ENCODE assay signal across 8 cellular contexts in the genomic region with DNA sequence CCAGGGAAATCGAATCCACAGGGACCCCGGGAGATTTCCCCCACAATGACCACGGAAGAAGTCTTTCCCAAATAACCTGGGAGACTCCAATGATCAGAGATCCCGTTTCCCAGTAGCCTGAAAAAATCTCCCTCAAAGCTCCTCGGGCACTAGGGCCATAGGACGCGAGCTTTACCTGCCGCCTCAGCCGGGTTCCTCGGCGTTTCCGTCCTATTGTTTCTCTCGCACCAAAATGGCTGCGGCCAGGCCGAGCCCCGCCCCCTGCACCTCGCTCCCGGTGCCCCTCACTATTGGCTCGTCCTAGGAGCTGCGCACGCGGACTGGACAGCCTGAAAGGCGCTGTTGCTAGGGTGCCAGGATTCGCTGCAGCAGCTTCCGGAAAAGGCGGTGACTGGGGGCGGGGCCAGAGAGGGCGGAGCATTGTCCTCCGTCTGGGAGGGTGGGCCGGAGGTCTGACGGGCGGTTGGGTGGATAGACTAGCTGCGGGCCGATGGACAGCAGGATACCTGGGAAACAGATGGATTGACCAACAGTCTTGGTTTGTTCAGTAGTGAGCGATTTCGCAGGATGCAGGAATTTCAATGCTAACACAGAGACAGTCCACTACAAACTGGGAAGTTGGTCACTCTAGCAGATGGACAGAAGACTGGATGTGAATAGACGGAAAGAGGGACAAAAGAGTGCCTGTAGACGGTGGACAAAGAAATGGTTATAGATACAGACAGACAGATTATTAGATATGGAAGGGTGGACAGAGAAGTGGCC. TPM values are rescaled to one million over a fixed set of nuclear protein-coding genes. Genes with fewer than 3 reads are reported as not detected.
A peak's percentile ranks its signal among the peaks of the same experiment; 100 is the strongest.
DNase-seq lines count a peak whose midpoint lies in the region; ATAC-seq, FAIRE-seq and TF ChIP-seq lines count a peak whose summit lies in the region.

A gene with protein sequence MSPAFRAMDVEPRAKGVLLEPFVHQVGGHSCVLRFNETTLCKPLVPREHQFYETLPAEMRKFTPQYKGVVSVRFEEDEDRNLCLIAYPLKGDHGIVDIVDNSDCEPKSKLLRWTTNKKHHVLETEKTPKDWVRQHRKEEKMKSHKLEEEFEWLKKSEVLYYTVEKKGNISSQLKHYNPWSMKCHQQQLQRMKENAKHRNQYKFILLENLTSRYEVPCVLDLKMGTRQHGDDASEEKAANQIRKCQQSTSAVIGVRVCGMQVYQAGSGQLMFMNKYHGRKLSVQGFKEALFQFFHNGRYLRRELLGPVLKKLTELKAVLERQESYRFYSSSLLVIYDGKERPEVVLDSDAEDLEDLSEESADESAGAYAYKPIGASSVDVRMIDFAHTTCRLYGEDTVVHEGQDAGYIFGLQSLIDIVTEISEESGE (minus strand): TSS at position 240 of the 765 bp plus-strand sequence. CDS start 21,930 bp downstream, outside the sequence.

- peaks cover 0 to 23% of the 10 kb centered on the region in 2 donors for H3K36me3 ChIP-seq in adrenal gland (replicated peaks in 1 of 2)
- peaks cover 0 to 31% (median 23%) of the 10 kb centered on the region in 9 donors for H3K36me3 ChIP-seq in heart left ventricle
- peaks cover 0 to 27% (median 9%) of the 10 kb centered on the region in 4 donors for H3K36me3 ChIP-seq in upper lobe of left lung

- peaks cover 13 to 39% of the 10 kb centered on the region in 2 donors for H3K4me1 ChIP-seq in adrenal gland (replicated peaks in 1 of 2)
- H3K4me1 ChIP-seq in heart left ventricle = peaks cover 0 to 43% (median 35%) of the 10 kb centered on the region in 12 donors
- H3K4me1 ChIP-seq in upper lobe of left lung = peaks cover 30 to 44% (median 35%) of the 10 kb centered on the region in 4 donors

- TF ChIP-seq POLR2A in GM12892 (IDR thresholded peaks at IDR 0.05; ENCODE audit: low read depth, low read length) (peak; percentile 95), adrenal gland (IDR thresholded peaks at IDR 0.05) (peak; percentile 33 to 89), heart left ventricle (IDR thresholded peaks at IDR 0.05) (peak in 1 of 2 donors; percentile 90), upper lobe of left lung (IDR thresholded peaks at IDR 0.05) (peak; percentile 31 to 88 (median 73))

- H3K4me3 ChIP-seq in adrenal gland = peak within 1 kb of the TSS; percentile 50 to 74 (median 69)
- H3K4me3 ChIP-seq in heart left ventricle = peak within 1 kb of the TSS; percentile 65 to 98 (median 79)
- H3K4me3 ChIP-seq in upper lobe of left lung = peak within 1 kb of the TSS; percentile 63 to 90 (median 82)

- intact Hi-C loops in adrenal gland (cut with DNase I) (no loop called here), heart left ventricle (cut with DNase I) (loop anchor here in 1 of 10 donors (2.0 kb wide), 1 partner anchor 24 kb away; no protein-coding TSS in a partner anchor), posterior cingulate gyrus (cut with DNase I) (no loop called here)

- WGBS in adrenal gland, 4 donors = 3 to 6% (median 4%) methylated on average over 10 to 38 of the region's 38 CpGs
- 3 to 7% (median 4%) methylated on average over 22 to 38 of the region's 38 CpGs for WGBS in heart left ventricle, 4 donors
- WGBS in upper lobe of left lung, 2 donors = 3 to 5% methylated on average over 18 to 38 of the region's 38 CpGs

- TF ChIP-seq CTCF in adrenal gland (IDR thresholded peaks at IDR 0.05) = no peak
- peak in 1 of 12 donors; percentile 23 for TF ChIP-seq CTCF in heart left ventricle (IDR thresholded peaks at IDR 0.05)
- TF ChIP-seq CTCF in upper lobe of left lung (IDR thresholded peaks at IDR 0.05) = no peak

- no peak for TF ChIP-seq EP300 in upper lobe of left lung (IDR thresholded peaks at IDR 0.05)

- H3K27ac ChIP-seq in adrenal gland (peak within 1 kb of the TSS; percentile 62 to 91 (median 81)), heart left ventricle (peak within 1 kb of the TSS; percentile 75 to 92 (median 87)), upper lobe of left lung (peak within 1 kb of the TSS; percentile 88 to 93 (median 90))

- DNase-seq in GM12892 (ENCODE audit: insufficient read length) = peak; percentile 94
- DNase-seq in NCI-H146 (lab: John Stamatoyannopoulos, UW) = peak; percentile 97
- DNase-seq in T-helper 1 cell = peak; percentile 97 to 99 (median 98)
- DNase-seq in adrenal gland = peak; percentile 98 to 99 (median 99)
- peak; percentile 99 to 100 (median 99) for DNase-seq in heart left ventricle
- DNase-seq in posterior cingulate gyrus = peak; percentile 98 to 100 (median 99)
- peak; percentile 98 to 99 for DNase-seq in upper lobe of left lung

- FAIRE-seq in GM12892 (lab: Jason Lieb, UNC) = peak; percentile 98

- H3K27me3 ChIP-seq in adrenal gland (no peaks in the 10 kb centered on the region), heart left ventricle (no peaks in the 10 kb centered on the region), upper lobe of left lung (no peaks in the 10 kb centered on the region)

- peak; percentile 97 for ATAC-seq in HG02852 (IDR thresholded peaks at IDR 0.05; ENCODE audit: unreplicated experiment)
- ATAC-seq in heart left ventricle = peak; percentile 99 to 100 (median 100)
- peak; percentile 99 to 100 for ATAC-seq in upper lobe of left lung (ENCODE audit: low FRiP score in 2 of 2)

- H3K9me3 ChIP-seq in adrenal gland (replicated peaks in 1 of 3) (no peaks in the 10 kb centered on the region), heart left ventricle (no peaks in the 10 kb centered on the region), upper lobe of left lung (no peaks in the 10 kb centered on the region)

RNA-seq across cellular contexts. Expression of the gene that starts here (rescaled TPM):
- polyA plus RNA-seq in GM12892 (2012; ENCODE audit: missing spikeins) = 49.5 TPM
- 100 to 1,000 TPM in 4 of 8 donors, 10 to 100 TPM in 4; 44.9 to 130 (median 98.4) TPM for total RNA-seq in adrenal gland
- polyA plus RNA-seq in adrenal gland = 100 to 1,000 TPM in 2 of 3 donors, 10 to 100 TPM in 1; 67.2 to 185 (median 182) TPM
- 10 to 100 TPM; 14.1 to 35.5 (median 25.6) TPM for total RNA-seq in heart left ventricle
- 10 to 100 TPM; 33.4 to 42.7 TPM for polyA plus RNA-seq in heart left ventricle
- total RNA-seq in upper lobe of left lung = 100 to 1,000 TPM in 1 of 6 donors, 10 to 100 TPM in 5; 53.3 to 106 (median 65.4) TPM

Comparison
In these comparisons a context has a peak if more than half of its experiments do, and no peak if none do; other contexts are left out.
1. Peak in every context shown above with its lines: DNase-seq, ATAC-seq, H3K4me3 ChIP-seq and H3K27ac ChIP-seq.